ENCODE assay signal across 26 cellular contexts in the genomic region with DNA sequence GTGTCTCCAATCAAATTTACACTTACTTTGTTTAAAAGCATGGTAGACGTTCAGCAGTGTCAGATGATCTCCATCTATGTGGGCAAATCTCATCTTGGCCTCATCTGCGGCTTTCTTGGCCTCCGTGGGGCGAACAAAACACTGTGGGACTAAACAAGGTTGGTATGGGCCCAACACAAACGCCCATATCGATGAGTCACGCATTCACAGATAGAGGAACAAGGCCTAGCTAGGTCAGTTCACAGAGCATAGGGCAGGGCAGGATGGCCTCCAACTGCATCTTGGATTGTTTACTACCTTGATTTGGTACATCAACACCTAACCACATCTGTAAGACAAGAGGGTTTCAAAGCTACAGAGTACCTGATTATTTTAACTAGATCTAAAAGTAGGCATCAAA. TPM values are rescaled to one million over a fixed set of nuclear protein-coding genes. Genes with fewer than 3 reads are reported as not detected.
A peak's percentile ranks its signal among the peaks of the same experiment; 100 is the strongest.
DNase-seq lines count a peak whose midpoint lies in the region; ATAC-seq, FAIRE-seq and TF ChIP-seq lines count a peak whose summit lies in the region.
"Had no signal": no experiment of that assay in that cellular context is flagged by ENCODE, and none has a peak within 500 bp of the region (broad histone marks: within the 10 kb centered on the region; RNA-seq: fewer than 3 reads in every experiment).

No MANE protein-coding gene starts in this region.

- no peak overlapping the region for H2AFZ ChIP-seq in astrocyte (ENCODE audit: low read depth, low read length)
- H2AFZ ChIP-seq in SK-N-SH (ENCODE audit: low read depth), result no peak overlapping the region

- H3K27ac ChIP-seq in astrocyte (ENCODE audit: low read depth, low read length) (no peak overlapping the region), SK-N-SH (ENCODE audit: low read depth in 2 of 2, low read length in 1 of 2) (no peak overlapping the region), body of pancreas (no peak overlapping the region)
- H3K27ac ChIP-seq: sigmoid colon, SJCRH30 had no signal

- H3F3A ChIP-seq in SK-N-SH (replicated peaks; ENCODE audit: insufficient read depth), result no peaks in the 10 kb centered on the region

- no peak for ATAC-seq in stimulated activated naive CD8-positive, alpha-beta T cell treated with anti-CD3 and anti-CD28 coated beads, Interleukin-15, Interleukin-2, amounts not matched to agents 100 U/mL and 50 U/mL, for 24 hours
- ATAC-seq in mucosa of descending colon, result peak; percentile 31
- no peak for ATAC-seq in HG03457 (IDR thresholded peaks at IDR 0.05; ENCODE audit: unreplicated experiment)
- no peak for ATAC-seq in body of pancreas
- ATAC-seq: T-cell had no signal

- H3K4me3 ChIP-seq in astrocyte (ENCODE audit: insufficient read depth, low read depth, low read length) (no peak overlapping the region), mucosa of descending colon (no peak overlapping the region), SK-N-SH (ENCODE audit: low read depth in 2 of 2, low read length in 1 of 2) (no peak overlapping the region), body of pancreas (no peak overlapping the region)
- H3K4me3 ChIP-seq: sigmoid colon, SJCRH30 had no signal

- H3K36me3 ChIP-seq in astrocyte (ENCODE audit: insufficient read depth, low read length) (peaks cover 56% of the 10 kb centered on the region), mucosa of descending colon (ENCODE audit: low read depth) (no peaks in the 10 kb centered on the region), SK-N-SH (replicated peaks in 1 of 2; ENCODE audit: control insufficient read depth in 1 of 2, insufficient read depth in 2 of 2, low read length in 1 of 2) (peaks cover 89 to 98% of the 10 kb centered on the region in 2 experiments), body of pancreas (replicated peaks in 1 of 2; ENCODE audit: insufficient read depth in 1 of 2, low read depth in 2 of 2) (peaks cover 0 to 16% of the 10 kb centered on the region in 2 donors)

- 97% methylated on average over 7 of the region's 7 CpGs for WGBS in SK-N-SH (ENCODE audit: low lambda C conversion rate)
- 86 to 90% methylated on average over 7 of the region's 7 CpGs for WGBS in body of pancreas, 2 donors

- peaks cover 51% of the 10 kb centered on the region for H4K20me1 ChIP-seq in astrocyte (ENCODE audit: insufficient read depth, low read length)
- H4K20me1 ChIP-seq in SK-N-SH (ENCODE audit: insufficient read depth), result peaks cover 29% of the 10 kb centered on the region

- no peak overlapping the region for H3K4me3 Mint-ChIP-seq in stimulated activated naive CD8-positive, alpha-beta T cell treated with anti-CD3 and anti-CD28 coated beads, Interleukin-15, Interleukin-2, amounts not matched to agents 100 ng/mL and 50 ng/mL, for 24 hours
- H3K4me3 Mint-ChIP-seq in astrocyte (ENCODE audit: unreplicated experiment), result no peak overlapping the region
- H3K4me3 Mint-ChIP-seq: T-cell had no signal

- peak overlapping the region; percentile 36 for H3K27ac Mint-ChIP-seq in stimulated activated naive CD8-positive, alpha-beta T cell treated with anti-CD3 and anti-CD28 coated beads, Interleukin-15, Interleukin-2, amounts not matched to agents 100 ng/mL and 50 ng/mL, for 24 hours
- H3K27ac Mint-ChIP-seq in astrocyte (ENCODE audit: unreplicated experiment), result no peak overlapping the region
- H3K27ac Mint-ChIP-seq: progenitor cell of endocrine pancreas, T-cell had no signal

- H3K27me3 ChIP-seq in astrocyte (ENCODE audit: insufficient read depth, low read length) (no peaks in the 10 kb centered on the region), SK-N-SH (ENCODE audit: insufficient read depth) (no peaks in the 10 kb centered on the region), body of pancreas (no peaks in the 10 kb centered on the region)
- H3K27me3 ChIP-seq: BE2C, sigmoid colon, SJCRH30 had no signal

- POLR2A ChIA-PET in SK-N-SH (lab: Yijun Ruan, JAX), result no interaction called here

- no peaks in the 10 kb centered on the region for H3K9me2 ChIP-seq in SK-N-SH

- H3K4me1 Mint-ChIP-seq in stimulated activated naive CD8-positive, alpha-beta T cell treated with anti-CD3 and anti-CD28 coated beads, Interleukin-15, Interleukin-2, amounts not matched to agents 100 ng/mL and 50 ng/mL, for 24 hours (ENCODE audit: low read depth), result peaks cover 7% of the 10 kb centered on the region
- H3K4me1 Mint-ChIP-seq in astrocyte (ENCODE audit: low read depth, unreplicated experiment), result peaks cover 9% of the 10 kb centered on the region

- TF ChIP-seq CTCF in astrocyte (IDR thresholded peaks at IDR 0.05; ENCODE audit: insufficient read depth, low read depth, low read length), result no peak
- TF ChIP-seq CTCF in mucosa of descending colon (IDR thresholded peaks at IDR 0.05), result no peak
- no peak for TF ChIP-seq CTCF in SK-N-SH (IDR thresholded peaks at IDR 0.05)
- TF ChIP-seq CTCF in body of pancreas (IDR thresholded peaks at IDR 0.05), result no peak

- H3K9me3 Mint-ChIP-seq in stimulated activated naive CD8-positive, alpha-beta T cell treated with anti-CD3 and anti-CD28 coated beads, Interleukin-15, Interleukin-2, amounts not matched to agents 100 ng/mL and 50 ng/mL, for 24 hours, result no peaks in the 10 kb centered on the region
- H3K9me3 Mint-ChIP-seq in astrocyte (ENCODE audit: unreplicated experiment), result no peaks in the 10 kb centered on the region
- H3K9me3 Mint-ChIP-seq: T-cell had no signal

- FAIRE-seq in astrocyte (lab: Jason Lieb, UNC), result no peak
- FAIRE-seq: TTC549 had no signal

- intact Hi-C loops in mucosa of descending colon (cut with DNase I, micrococcal nuclease) (no loop called here), body of pancreas (cut with DNase I) (no loop called here)

- no peak for TF ChIP-seq RAD21 in SK-N-SH (IDR thresholded peaks at IDR 0.05; ENCODE audit: low read length)

- TF ChIP-seq EP300 in SK-N-SH (IDR thresholded peaks at IDR 0.05; ENCODE audit: borderline replicate concordance in 1 of 2, low read depth in 1 of 2, low read length in 1 of 2), result no peak

- peaks cover 90% of the 10 kb centered on the region for H3K36me3 Mint-ChIP-seq in stimulated activated naive CD8-positive, alpha-beta T cell treated with anti-CD3 and anti-CD28 coated beads, Interleukin-15, Interleukin-2, amounts not matched to agents 100 ng/mL and 50 ng/mL, for 24 hours (ENCODE audit: low read depth)
- peaks cover 13% of the 10 kb centered on the region for H3K36me3 Mint-ChIP-seq in astrocyte (ENCODE audit: low read depth, unreplicated experiment)

- no peak overlapping the region for H3K4me2 ChIP-seq in astrocyte (ENCODE audit: low read length)
- H3K4me2 ChIP-seq in SK-N-SH, result no peak overlapping the region

- CTCF ChIA-PET in SK-N-SH (lab: Yijun Ruan, JAX), result interaction anchor here (1.5 to 2.6 kb wide), 2 partner anchors 14 to 48 kb away, joined by 4 to 8 read pairs; no protein-coding TSS in a partner anchor

- H3K4me1 ChIP-seq in astrocyte (ENCODE audit: insufficient read depth, low read length) (no peaks in the 10 kb centered on the region), mucosa of descending colon (ENCODE audit: low read depth) (no peaks in the 10 kb centered on the region), SK-N-SH (ENCODE audit: control insufficient read depth in 1 of 2, insufficient read depth in 2 of 2, low read depth in 1 of 2, low read length in 1 of 2) (no peaks in the 10 kb centered on the region; a peak in 1 of 4 replicates), body of pancreas (no peaks in the 10 kb centered on the region)
- H3K4me1 ChIP-seq: BE2C, SJCRH30 had no signal

- no peak for DNase-seq in stimulated activated naive CD8-positive, alpha-beta T cell treated with anti-CD3 and anti-CD28 coated beads, Interleukin-15, Interleukin-2, amounts not matched to agents 100 U/mL and 50 U/mL, for 24 hours
- DNase-seq in astrocyte (ENCODE audit: low read depth) (peak; percentile 26), mucosa of descending colon (no peak), OCI-M2 (lab: John Stamatoyannopoulos, UW; ENCODE audit: unreplicated experiment) (no peak), SK-N-SH (no peak), body of pancreas (no peak)
- DNase-seq: activated CD8-positive, alpha-beta memory T cell treated with anti-CD3 and anti-CD28 coated beads for 24 hours; activated naive CD4-positive, alpha-beta T cell; activated T-cell treated with anti-CD3 and anti-CD28 coated beads, Interleukin-2, amount 50 U/mL, for 1 hour; BE2C; caudate nucleus; dermis blood vessel endothelial cell; DMS79 treated with DMSO at 0.1 percent for 48 hours; glutamatergic neuron; H7; kidney glomerular epithelial cell; mammary epithelial cell; NCI-H187 treated with DMSO at 0.1 percent for 48 hours; NCI-H526 treated with DMSO at 0.1 percent for 48 hours; sigmoid colon; SJCRH30; T-cell had no signal

- no peaks in the 10 kb centered on the region for H3K27me3 Mint-ChIP-seq in stimulated activated naive CD8-positive, alpha-beta T cell treated with anti-CD3 and anti-CD28 coated beads, Interleukin-15, Interleukin-2, amounts not matched to agents 100 ng/mL and 50 ng/mL, for 24 hours
- H3K27me3 Mint-ChIP-seq in astrocyte (ENCODE audit: low read depth, unreplicated experiment), result no peaks in the 10 kb centered on the region
- H3K27me3 Mint-ChIP-seq: progenitor cell of endocrine pancreas, T-cell had no signal

- H3K9me3 ChIP-seq in astrocyte (ENCODE audit: insufficient read depth, low read depth, low read length) (no peaks in the 10 kb centered on the region), mucosa of descending colon (no peaks in the 10 kb centered on the region), SK-N-SH (no peaks in the 10 kb centered on the region), body of pancreas (no peaks in the 10 kb centered on the region)
- H3K9me3 ChIP-seq: BE2C, sigmoid colon, SJCRH30 had no signal

- H3K79me2 ChIP-seq in astrocyte (ENCODE audit: insufficient read depth, low read length), result peaks cover 96% of the 10 kb centered on the region
- peaks cover 85% of the 10 kb centered on the region for H3K79me2 ChIP-seq in SK-N-SH (ENCODE audit: insufficient read depth)

- TF ChIP-seq POLR2A in body of pancreas (IDR thresholded peaks at IDR 0.05), result no peak

- H3K9ac ChIP-seq in astrocyte (ENCODE audit: low read length) (no peak overlapping the region), SK-N-SH (no peak overlapping the region)

TF ChIP-seq in SK-N-SH, 30 proteins besides CTCF, POLR2A, EP300 and RAD21 (continues in another document):
- TF ChIP-seq GATA2 (CRISPR knock-in tag; IDR thresholded peaks at IDR 0.05) (no peak), USF1 (IDR thresholded peaks at IDR 0.05; ENCODE audit: borderline replicate concordance, low read depth) (no peak), SMC3 (IDR thresholded peaks at IDR 0.05; ENCODE audit: low read depth, low read length) (no peak)

RNA-seq across cellular contexts. Expression of gene DHX15, which starts 47.3 kb away (rescaled TPM):
- total RNA-seq in astrocyte (116 and 130 TPM in 2 replicates), mucosa of descending colon (100 to 1,000 TPM; 118 to 136 (median 135) TPM), body of pancreas (100 to 1,000 TPM in 1 of 2 donors, 10 to 100 TPM in 1; 83.7 to 104 TPM)
- 63.3 and 81.9 TPM in 2 replicates for polyA plus RNA-seq in SK-N-SH (2012; rRNA removed)
- polyA plus RNA-seq in SK-N-SH (2012; cell fraction: cytosol; rRNA removed), result 71.2 and 74.6 TPM in 2 replicates
- polyA plus RNA-seq in SK-N-SH (2012; cell fraction: nucleus; rRNA removed), result 75.7 and 172 TPM in 2 replicates
